ENCODE assay signal across 8 cellular contexts in the genomic region with DNA sequence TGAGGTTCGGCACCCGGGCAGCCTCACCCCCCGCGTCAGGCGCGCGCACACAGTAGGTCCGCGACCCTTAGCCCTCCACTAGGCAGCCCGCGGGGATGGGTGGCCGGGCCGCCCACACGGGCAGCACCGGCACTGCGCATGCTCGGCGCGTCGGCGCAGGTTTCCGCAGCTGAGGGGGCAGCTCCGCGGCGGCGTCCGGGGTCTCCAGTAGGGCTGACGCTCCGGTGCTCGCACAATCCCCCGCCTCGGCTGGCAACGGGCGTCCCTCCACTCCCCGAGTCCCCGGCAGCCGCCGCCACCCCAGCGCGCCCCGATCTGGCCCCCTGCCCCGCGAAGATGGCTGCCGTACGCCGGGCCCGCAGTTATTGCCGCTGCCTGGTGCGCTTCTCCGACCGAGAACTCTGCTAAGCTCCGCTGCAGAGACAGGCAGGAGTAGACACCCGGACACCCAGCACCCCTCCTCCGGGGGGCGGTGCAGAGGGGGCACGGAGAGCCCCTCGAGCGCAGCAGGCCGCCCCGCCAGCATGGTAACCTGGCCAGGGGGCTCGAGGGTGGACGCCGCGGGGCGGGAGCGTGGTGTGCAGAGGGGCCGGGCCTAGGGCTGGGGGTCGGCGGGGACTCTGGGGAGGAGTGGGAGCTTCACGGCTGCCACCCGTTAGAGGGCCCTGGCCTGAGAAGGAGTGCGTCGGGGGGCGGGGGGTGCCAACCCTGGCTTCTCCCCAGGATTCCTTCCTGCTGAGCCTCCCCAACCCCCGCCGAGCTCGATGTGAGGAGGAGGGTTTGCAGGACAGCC. TPM values are rescaled to one million over a fixed set of nuclear protein-coding genes. Genes with fewer than 3 reads are reported as not detected.
A peak's percentile ranks its signal among the peaks of the same experiment; 100 is the strongest.
DNase-seq lines count a peak whose midpoint lies in the region; ATAC-seq and FAIRE-seq lines count a peak whose summit lies in the region.

FBXO9 (plus strand) TSS at position 139 of the 793 bp plus-strand sequence; CDS start at position 525, 386 bp downstream.

- H3K4me3 Mint-ChIP-seq in activated CD4-positive, alpha-beta memory T cell treated with anti-CD3 and anti-CD28 coated beads for 36 hours, result peak within 1 kb of the TSS; percentile 100

- peak; percentile 50 for ATAC-seq in HG02943 (IDR thresholded peaks at IDR 0.05; ENCODE audit: low read depth, unreplicated experiment)

- H3K27me3 Mint-ChIP-seq in activated CD4-positive, alpha-beta memory T cell treated with anti-CD3 and anti-CD28 coated beads for 36 hours, result no peaks in the 10 kb centered on the region

- peaks cover 47% of the 10 kb centered on the region for H3K4me1 Mint-ChIP-seq in activated CD4-positive, alpha-beta memory T cell treated with anti-CD3 and anti-CD28 coated beads for 36 hours (ENCODE audit: low read depth)

- no peaks in the 10 kb centered on the region for H3K9me3 Mint-ChIP-seq in activated CD4-positive, alpha-beta memory T cell treated with anti-CD3 and anti-CD28 coated beads for 36 hours

- intact Hi-C loops in activated CD4-positive, alpha-beta memory T cell treated with anti-CD3 and anti-CD28 coated beads for 36 hours (cut with micrococcal nuclease), result loop anchor here (2.0 to 5.0 kb wide), 5 partner anchors 292 to 675 kb away; partner anchors contain the start of genes EFHC1 and GCLC

- no peaks in the 10 kb centered on the region for H3K36me3 ChIP-seq in effector memory CD4-positive, alpha-beta T cell (ENCODE audit: control insufficient read depth, insufficient read depth, low read length)
- no peaks in the 10 kb centered on the region for H3K36me3 ChIP-seq in mesodermal cell (ENCODE audit: control insufficient read depth, insufficient read depth, low read length)

- peak within 1 kb of the TSS; percentile 97 for H3K27ac Mint-ChIP-seq in activated CD4-positive, alpha-beta memory T cell treated with anti-CD3 and anti-CD28 coated beads for 36 hours

- no peaks in the 10 kb centered on the region for H3K9me3 ChIP-seq in effector memory CD4-positive, alpha-beta T cell (ENCODE audit: control insufficient read depth, low read length)
- no peaks in the 10 kb centered on the region for H3K9me3 ChIP-seq in mesodermal cell (ENCODE audit: control insufficient read depth, low read length)

- no peaks in the 10 kb centered on the region for H3K27me3 ChIP-seq in effector memory CD4-positive, alpha-beta T cell (replicated peaks; ENCODE audit: control insufficient read depth, insufficient read depth, low read length, poor library complexity, severe bottlenecking)

- POLR2A ChIA-PET in activated CD4-positive, alpha-beta memory T cell treated with anti-CD3 and anti-CD28 coated beads for 36 hours (lab: Charles Lee), result interaction anchor here (0.7 to 1.6 kb wide), 3 partner anchors 70 to 81 kb away, joined by 3 to 4 read pairs (median 3); partner anchors contain the start of gene GSTA4

- peak within 1 kb of the TSS; percentile 77 for H3K27ac ChIP-seq in effector memory CD4-positive, alpha-beta T cell (ENCODE audit: insufficient read depth, low read length, poor library complexity, severe bottlenecking)
- H3K27ac ChIP-seq in mesodermal cell (ENCODE audit: low read depth, low read length, severe bottlenecking), result peak within 1 kb of the TSS; percentile 23

- peaks cover 23% of the 10 kb centered on the region for H3K4me1 ChIP-seq in effector memory CD4-positive, alpha-beta T cell (ENCODE audit: control insufficient read depth, insufficient read depth, low read length, poor library complexity, severe bottlenecking)
- H3K4me1 ChIP-seq in mesodermal cell (ENCODE audit: control insufficient read depth, insufficient read depth, low read length, poor library complexity, severe bottlenecking), result no peaks in the 10 kb centered on the region

- WGBS in mesodermal cell (ENCODE audit: insufficient coverage in 2 of 2), 2 experiments, result 0% methylated on average over 50 to 68 of the region's 77 CpGs

- CTCF ChIA-PET in activated CD4-positive, alpha-beta memory T cell treated with anti-CD3 and anti-CD28 coated beads for 36 hours (lab: Charles Lee), result interaction anchor here (0.6 to 3.4 kb wide), 8 partner anchors 10 to 478 kb away, joined by 3 to 17 read pairs (median 4); partner anchors contain the start of gene GSTA4

- FAIRE-seq in GM18507 (lab: Jason Lieb, UNC), result no peak

- peak; percentile 29 for DNase-seq in A172 (ENCODE audit: low spot score)
- peak; percentile 64 for DNase-seq in GM18507 (ENCODE audit: extremely low spot score, insufficient read length, low read depth)
- peak; percentile 71 for DNase-seq in NCI-H2227 (lab: John Stamatoyannopoulos, UW; ENCODE audit: unreplicated experiment)
- DNase-seq in activated CD4-positive, alpha-beta memory T cell treated with anti-CD3 and anti-CD28 coated beads for 36 hours, result peak; percentile 82
- DNase-seq in effector memory CD4-positive, alpha-beta T cell, result peak; percentile 65 to 74 (median 70)
- DNase-seq in stimulated activated CD8-positive, alpha-beta memory T cell treated with anti-CD3 and anti-CD28 coated beads, Interleukin-15, amount 100 ng/mL, for 4 hours (ENCODE audit: low read depth in 2 of 2), result peak; percentile 53 to 66

- H3K4me3 ChIP-seq in effector memory CD4-positive, alpha-beta T cell (ENCODE audit: insufficient read depth, low read depth, low read length, poor library complexity, severe bottlenecking), result peak within 1 kb of the TSS; percentile 86
- peak within 1 kb of the TSS; percentile 74 for H3K4me3 ChIP-seq in mesodermal cell (ENCODE audit: extremely low read depth, insufficient read depth, low read length, poor library complexity, severe bottlenecking)

- H3K36me3 Mint-ChIP-seq in activated CD4-positive, alpha-beta memory T cell treated with anti-CD3 and anti-CD28 coated beads for 36 hours, result peaks cover 4% of the 10 kb centered on the region

RNA-seq across cellular contexts. Expression of gene FBXO9, which starts in this region (rescaled TPM):
- total RNA-seq in A172 (2014; rRNA removed; shearing (Covaris generic)), result 27.6 and 41.3 TPM in 2 replicates
- 10 to 100 TPM; 54.1 to 55.6 TPM for total RNA-seq in activated CD4-positive, alpha-beta memory T cell treated with anti-CD3 and anti-CD28 coated beads for 36 hours
- 33.1 TPM for polyA plus RNA-seq in mesodermal cell (2013, experiment 1 of 2)
- polyA plus RNA-seq in mesodermal cell (2013, experiment 2 of 2), result 36.1 TPM

Comparison
In these comparisons a context has a peak if more than half of its experiments do, and no peak if none do; other contexts are left out.
1. Peak in every context shown above with its lines: DNase-seq, ATAC-seq, H3K4me3 ChIP-seq and H3K27ac ChIP-seq.
2. DNase-seq: peak in every context shown above with its lines; median percentile 82 in activated CD4-positive, alpha-beta memory T cell treated with anti-CD3 and anti-CD28 coated beads for 36 hours; 71 in NCI-H2227; 70 in effector memory CD4-positive, alpha-beta T cell; 64 in GM18507; 60 in stimulated activated CD8-positive, alpha-beta memory T cell treated with anti-CD3 and anti-CD28 coated beads, Interleukin-15, amount 100 ng/mL, for 4 hours; 29 in A172.